1 cellular context compared by ENCODE assay signal in the genomic region with DNA sequence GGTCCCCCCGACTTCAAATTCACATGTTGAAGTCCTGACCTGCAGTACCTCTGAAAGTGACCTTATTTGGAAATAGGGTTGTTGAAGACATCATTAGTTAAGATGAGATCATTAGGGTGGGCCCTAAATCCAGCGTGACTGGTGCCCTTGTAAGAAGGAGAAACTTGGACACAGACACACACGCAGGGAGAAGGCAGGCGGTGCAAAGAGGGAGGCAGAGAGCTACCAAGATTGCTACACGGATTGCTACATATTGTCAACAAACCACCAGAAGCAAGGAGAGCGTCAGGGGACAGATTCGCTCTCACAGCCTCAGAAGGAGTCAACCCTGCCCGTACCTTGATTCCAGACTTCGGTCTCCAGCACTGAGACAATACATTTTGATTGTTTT.
TF ChIP-seq lines count a peak whose summit lies in the region.

No MANE protein-coding gene starts in this region.

TF ChIP-seq in HEK293, 187 proteins besides CTCF, POLR2A, EP300 and RAD21 (continued from another document):
- peak; percentile 92 for TF ChIP-seq KLF17 (tag by site-specific recombination; IDR thresholded peaks at IDR 0.05)
- no peak for TF ChIP-seq GFI1B (tag by site-specific recombination; IDR thresholded peaks at IDR 0.05)
- no peak for TF ChIP-seq GLI4 (tag by site-specific recombination; IDR thresholded peaks at IDR 0.05)
- no peak for TF ChIP-seq ZNF510 (tag by site-specific recombination; IDR thresholded peaks at IDR 0.05; ENCODE audit: insufficient replicate concordance)
- TF ChIP-seq ZNF184 (tag by site-specific recombination; IDR thresholded peaks at IDR 0.05): no peak
- no peak for TF ChIP-seq ZNF488 (tag by site-specific recombination; IDR thresholded peaks at IDR 0.05)
- no peak for TF ChIP-seq ZBTB11 (tag by site-specific recombination; conservative IDR thresholded peaks at IDR 0.05; ENCODE audit: low read depth)
- TF ChIP-seq ZNF140 (tag by site-specific recombination; IDR thresholded peaks at IDR 0.05): no peak
- no peak for TF ChIP-seq ZNF792 (tag by site-specific recombination; IDR thresholded peaks at IDR 0.05)
- TF ChIP-seq ZNF596 (tag by site-specific recombination; IDR thresholded peaks at IDR 0.05): no peak
- TF ChIP-seq ZNF223 (tag by site-specific recombination; IDR thresholded peaks at IDR 0.05): no peak
- TF ChIP-seq, protein P1, sequence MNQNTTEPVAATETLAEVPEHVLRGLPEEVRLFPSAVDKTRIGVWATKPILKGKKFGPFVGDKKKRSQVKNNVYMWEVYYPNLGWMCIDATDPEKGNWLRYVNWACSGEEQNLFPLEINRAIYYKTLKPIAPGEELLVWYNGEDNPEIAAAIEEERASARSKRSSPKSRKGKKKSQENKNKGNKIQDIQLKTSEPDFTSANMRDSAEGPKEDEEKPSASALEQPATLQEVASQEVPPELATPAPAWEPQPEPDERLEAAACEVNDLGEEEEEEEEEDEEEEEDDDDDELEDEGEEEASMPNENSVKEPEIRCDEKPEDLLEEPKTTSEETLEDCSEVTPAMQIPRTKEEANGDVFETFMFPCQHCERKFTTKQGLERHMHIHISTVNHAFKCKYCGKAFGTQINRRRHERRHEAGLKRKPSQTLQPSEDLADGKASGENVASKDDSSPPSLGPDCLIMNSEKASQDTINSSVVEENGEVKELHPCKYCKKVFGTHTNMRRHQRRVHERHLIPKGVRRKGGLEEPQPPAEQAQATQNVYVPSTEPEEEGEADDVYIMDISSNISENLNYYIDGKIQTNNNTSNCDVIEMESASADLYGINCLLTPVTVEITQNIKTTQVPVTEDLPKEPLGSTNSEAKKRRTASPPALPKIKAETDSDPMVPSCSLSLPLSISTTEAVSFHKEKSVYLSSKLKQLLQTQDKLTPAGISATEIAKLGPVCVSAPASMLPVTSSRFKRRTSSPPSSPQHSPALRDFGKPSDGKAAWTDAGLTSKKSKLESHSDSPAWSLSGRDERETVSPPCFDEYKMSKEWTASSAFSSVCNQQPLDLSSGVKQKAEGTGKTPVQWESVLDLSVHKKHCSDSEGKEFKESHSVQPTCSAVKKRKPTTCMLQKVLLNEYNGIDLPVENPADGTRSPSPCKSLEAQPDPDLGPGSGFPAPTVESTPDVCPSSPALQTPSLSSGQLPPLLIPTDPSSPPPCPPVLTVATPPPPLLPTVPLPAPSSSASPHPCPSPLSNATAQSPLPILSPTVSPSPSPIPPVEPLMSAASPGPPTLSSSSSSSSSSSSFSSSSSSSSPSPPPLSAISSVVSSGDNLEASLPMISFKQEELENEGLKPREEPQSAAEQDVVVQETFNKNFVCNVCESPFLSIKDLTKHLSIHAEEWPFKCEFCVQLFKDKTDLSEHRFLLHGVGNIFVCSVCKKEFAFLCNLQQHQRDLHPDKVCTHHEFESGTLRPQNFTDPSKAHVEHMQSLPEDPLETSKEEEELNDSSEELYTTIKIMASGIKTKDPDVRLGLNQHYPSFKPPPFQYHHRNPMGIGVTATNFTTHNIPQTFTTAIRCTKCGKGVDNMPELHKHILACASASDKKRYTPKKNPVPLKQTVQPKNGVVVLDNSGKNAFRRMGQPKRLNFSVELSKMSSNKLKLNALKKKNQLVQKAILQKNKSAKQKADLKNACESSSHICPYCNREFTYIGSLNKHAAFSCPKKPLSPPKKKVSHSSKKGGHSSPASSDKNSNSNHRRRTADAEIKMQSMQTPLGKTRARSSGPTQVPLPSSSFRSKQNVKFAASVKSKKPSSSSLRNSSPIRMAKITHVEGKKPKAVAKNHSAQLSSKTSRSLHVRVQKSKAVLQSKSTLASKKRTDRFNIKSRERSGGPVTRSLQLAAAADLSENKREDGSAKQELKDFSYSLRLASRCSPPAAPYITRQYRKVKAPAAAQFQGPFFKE (tag by site-specific recombination; IDR thresholded peaks at IDR 0.05; ENCODE audit: borderline replicate concordance): no peak
- no peak for TF ChIP-seq ZNF311 (tag by site-specific recombination; IDR thresholded peaks at IDR 0.05; ENCODE audit: borderline replicate concordance)
- TF ChIP-seq BCL11A (tag by site-specific recombination; IDR thresholded peaks at IDR 0.05; ENCODE audit: low read depth): no peak
- TF ChIP-seq ZFP69B (tag by site-specific recombination; IDR thresholded peaks at IDR 0.05): peak; percentile 90
- TF ChIP-seq ZNF514 (tag by site-specific recombination; IDR thresholded peaks at IDR 0.05): no peak
- TF ChIP-seq ZNF324 (tag by site-specific recombination; IDR thresholded peaks at IDR 0.05): 0 out of 2 replicates have a peak, but pooled peaks have one; percentile 2
- no peak for TF ChIP-seq ZBTB48 (tag by site-specific recombination; IDR thresholded peaks at IDR 0.05)
- TF ChIP-seq ZNF473 (tag by site-specific recombination; IDR thresholded peaks at IDR 0.05): no peak
- no peak for TF ChIP-seq ZNF362 (tag by site-specific recombination; IDR thresholded peaks at IDR 0.05)
- no peak for TF ChIP-seq ZNF561 (tag by site-specific recombination; IDR thresholded peaks at IDR 0.05; ENCODE audit: borderline replicate concordance)
- TF ChIP-seq ZNF239 (tag by site-specific recombination; IDR thresholded peaks at IDR 0.05): no peak
- no peak for TF ChIP-seq ZNF776 (tag by site-specific recombination; IDR thresholded peaks at IDR 0.05; ENCODE audit: borderline replicate concordance)
- TF ChIP-seq KLF1 (tag by site-specific recombination; IDR thresholded peaks at IDR 0.05): peak; percentile 47
- TF ChIP-seq, protein P2, sequence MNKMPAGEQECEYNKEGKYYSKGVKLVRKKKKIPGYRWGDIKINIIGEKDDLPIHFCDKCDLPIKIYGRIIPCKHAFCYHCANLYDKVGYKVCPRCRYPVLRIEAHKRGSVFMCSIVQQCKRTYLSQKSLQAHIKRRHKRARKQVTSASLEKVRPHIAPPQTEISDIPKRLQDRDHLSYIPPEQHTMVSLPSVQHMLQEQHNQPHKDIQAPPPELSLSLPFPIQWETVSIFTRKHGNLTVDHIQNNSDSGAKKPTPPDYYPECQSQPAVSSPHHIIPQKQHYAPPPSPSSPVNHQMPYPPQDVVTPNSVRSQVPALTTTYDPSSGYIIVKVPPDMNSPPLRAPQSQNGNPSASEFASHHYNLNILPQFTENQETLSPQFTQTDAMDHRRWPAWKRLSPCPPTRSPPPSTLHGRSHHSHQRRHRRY (tag by site-specific recombination; IDR thresholded peaks at IDR 0.05): no peak
